20 cellular contexts compared by ENCODE assay signal in the genomic region with DNA sequence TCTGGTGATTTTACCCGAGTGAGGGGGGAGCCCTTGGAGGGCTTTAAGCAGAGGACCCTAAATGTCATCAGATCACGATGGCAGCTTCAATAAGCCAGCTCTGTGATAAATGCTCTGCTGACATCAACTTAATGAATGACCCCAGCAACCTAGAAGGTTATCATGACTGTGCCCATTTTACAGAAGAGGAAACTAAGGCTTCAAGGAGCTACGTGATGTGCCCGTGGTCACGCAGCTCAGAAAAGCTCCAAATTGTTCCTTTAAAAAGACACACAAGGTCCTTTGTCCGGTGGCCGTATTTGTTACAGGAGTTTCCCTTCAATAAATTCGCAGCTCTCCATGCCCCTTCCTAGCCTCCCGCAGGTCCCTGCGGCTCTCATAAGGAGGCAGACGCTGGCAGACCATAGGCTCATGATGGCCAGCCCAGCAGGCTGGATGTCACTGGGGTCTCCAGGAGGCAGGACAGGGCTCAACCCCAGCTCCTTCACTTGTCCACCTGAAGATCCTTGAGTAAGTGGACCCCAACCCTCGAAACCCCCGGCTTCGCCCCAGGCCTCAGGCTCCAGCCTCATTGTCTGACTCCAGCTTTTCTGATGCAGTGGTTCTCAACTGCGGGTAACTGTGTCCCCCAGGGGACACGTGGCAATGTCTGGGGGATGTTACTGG.
A peak's percentile ranks its signal among the peaks of the same experiment; 100 is the strongest.
DNase-seq lines count a peak whose midpoint lies in the region; ATAC-seq, FAIRE-seq and TF ChIP-seq lines count a peak whose summit lies in the region.
"Had no signal": no experiment of that assay in that cellular context is flagged by ENCODE, and none has a peak within 500 bp of the region (broad histone marks: within the 10 kb centered on the region; RNA-seq: fewer than 3 reads in every experiment).

No MANE protein-coding gene starts in this region.

- POLR2A ChIA-PET in K562 (lab: Yijun Ruan, JAX), result no interaction called here

- no peak overlapping the region for H2BK5ac ChIP-seq in neuronal stem cell (ENCODE audit: low read length)

- peak overlapping the region; percentile 6 for H2BK120ac ChIP-seq in neuronal stem cell (ENCODE audit: low read depth, low read length)

- no peaks in the 10 kb centered on the region for H4K20me1 ChIP-seq in K562 (replicated peaks; ENCODE audit: control insufficient read depth, insufficient read depth, low read length)

- H3K4ac ChIP-seq in neuronal stem cell (ENCODE audit: low read length), result no peak overlapping the region

- H3K4me2 ChIP-seq in K562 (ENCODE audit: insufficient read depth, low read length) (no peak overlapping the region), neuronal stem cell (ENCODE audit: insufficient read depth, low read length, poor library complexity, severe bottlenecking) (no peak overlapping the region)
- H3K4me2 ChIP-seq: A549, GM23338 had no signal

- H3K27ac ChIP-seq in cardiac muscle cell (peak overlapping the region; percentile 98), K562 (ENCODE audit: extremely low read depth, low read depth, low read length) (no peak overlapping the region), neuronal stem cell (replicated peaks; ENCODE audit: low read length) (no peak overlapping the region)
- H3K27ac ChIP-seq: 22Rv1, A549, C4-2B had no signal

- H3K4me3 Mint-ChIP-seq in activated CD4-positive, alpha-beta T cell treated with anti-CD3 and anti-CD28 coated beads, Interleukin-2, amount 10 ng/mL, durations not matched to agents 24 days and 14 days, result no peak overlapping the region
- H3K4me3 Mint-ChIP-seq: CD4-positive, alpha-beta T cell had no signal

- H3K4me1 Mint-ChIP-seq in activated CD4-positive, alpha-beta T cell treated with anti-CD3 and anti-CD28 coated beads, Interleukin-2, amount 10 ng/mL, durations not matched to agents 24 days and 14 days, result no peaks in the 10 kb centered on the region

- H3K9ac ChIP-seq in K562 (ENCODE audit: insufficient read depth in 1 of 2, low read depth in 2 of 2, low read length in 2 of 2) (no peak overlapping the region), neuronal stem cell (ENCODE audit: low read depth, low read length, poor library complexity) (no peak overlapping the region)

- TF ChIP-seq CTCF in cardiac muscle cell (IDR thresholded peaks at IDR 0.05; ENCODE audit: low read depth, low read length) (no peak), K562 (IDR thresholded peaks at IDR 0.05 in 2 of 3, conservative IDR thresholded peaks at IDR 0.05 in 1 of 3; ENCODE audit: insufficient read depth in 2 of 3, low read depth in 1 of 3, low read length in 3 of 3) (no peak)

- TF ChIP-seq RAD21 in K562 (CRISPR knock-in tag; conservative IDR thresholded peaks at IDR 0.05 in 1 of 2, IDR thresholded peaks at IDR 0.05 in 1 of 2), result no peak

- H2AFZ ChIP-seq in K562 (ENCODE audit: low read depth, low read length), result no peak overlapping the region
- no peak overlapping the region for H2AFZ ChIP-seq in neuronal stem cell (ENCODE audit: low read length)
- H2AFZ ChIP-seq: GM23338 had no signal

- H3K18ac ChIP-seq in neuronal stem cell (ENCODE audit: low read length), result peak overlapping the region; percentile 50

- intact Hi-C loops in cardiac septum (cut with DNase I), result loop anchor here (10.0 kb wide), 1 partner anchor 285 kb away; no protein-coding TSS in a partner anchor
- intact Hi-C loops in K562 (cut with micrococcal nuclease), result no loop called here
- intact Hi-C loops in activated CD4-positive, alpha-beta T cell treated with anti-CD3 and anti-CD28 coated beads, Interleukin-2, amount 10 ng/mL, durations not matched to agents 24 days and 14 days (cut with micrococcal nuclease), result no loop called here

- H3K4me1 ChIP-seq in cardiac muscle cell (ENCODE audit: low read depth) (peaks cover 62% of the 10 kb centered on the region), K562 (replicated peaks in 1 of 2; ENCODE audit: control insufficient read depth in 2 of 2, insufficient read depth in 2 of 2, low read length in 2 of 2) (no peaks in the 10 kb centered on the region), neuronal stem cell (ENCODE audit: control insufficient read depth in 2 of 2, insufficient read depth in 1 of 2, low read depth in 1 of 2, low read length in 2 of 2) (peaks cover 0 to 6% of the 10 kb centered on the region in 2 donors)
- H3K4me1 ChIP-seq: A549, Caco-2 had no signal

- peaks cover 2% of the 10 kb centered on the region for H3K27me3 Mint-ChIP-seq in activated CD4-positive, alpha-beta T cell treated with anti-CD3 and anti-CD28 coated beads, Interleukin-2, amount 10 ng/mL, durations not matched to agents 24 days and 14 days

- no TSS peak for BruUV-seq in K562 (replicated peaks; lab: Mats Ljungman, UMichigan)

- H3K36me3 Mint-ChIP-seq in activated CD4-positive, alpha-beta T cell treated with anti-CD3 and anti-CD28 coated beads, Interleukin-2, amount 10 ng/mL, durations not matched to agents 24 days and 14 days (ENCODE audit: low read depth), result no peaks in the 10 kb centered on the region

- DNase-seq in cardiac muscle cell (ENCODE audit: low read depth in 1 of 2, low spot score in 1 of 2) (no peak), cardiac septum (ENCODE audit: low spot score) (no peak), H7 (peak; percentile 5), K562 (ENCODE audit: extremely low read depth in 1 of 4, low spot score in 3 of 4) (no peak), neuronal stem cell (ENCODE audit: low spot score) (no peak)
- no peak for DNase-seq in activated CD4-positive, alpha-beta T cell treated with anti-CD3 and anti-CD28 coated beads, Interleukin-2, amount 10 ng/mL, durations not matched to agents 24 days and 14 days
- DNase-seq: AML-193; Caco-2; CD4-positive, alpha-beta T cell; H9 had no signal

- FAIRE-seq in K562 (lab: Jason Lieb, UNC), result no peak
- FAIRE-seq: A549, D721Med, G401.6, GM12891, GM19239 had no signal

- no peaks in the 10 kb centered on the region for H3K36me3 ChIP-seq in cardiac muscle cell
- H3K36me3 ChIP-seq in H7 (replicated peaks; ENCODE audit: control insufficient read depth, insufficient read depth, low read length), result no peaks in the 10 kb centered on the region
- no peaks in the 10 kb centered on the region for H3K36me3 ChIP-seq in K562 (ENCODE audit: control insufficient read depth, insufficient read depth, low read length)
- H3K36me3 ChIP-seq in neuronal stem cell (replicated peaks in 1 of 2; ENCODE audit: control insufficient read depth in 2 of 2, insufficient read depth in 2 of 2, low read length in 2 of 2), result no peaks in the 10 kb centered on the region

- WGBS in K562 (ENCODE audit: insufficient coverage, low coverage, missing lambda C conversion rate), result 3% methylated on average over 14 of the region's 16 CpGs
- no CpG with 5 or more reads among the region's 16 CpGs for WGBS in neuronal stem cell (ENCODE audit: extremely low coverage in 2 of 2, insufficient read length in 2 of 2, insufficient replicate concordance in 1 of 2), 2 donors

- no peak for TF ChIP-seq POLR2A in K562 (conservative IDR thresholded peaks at IDR 0.05)

- H3K4me3 ChIP-seq in cardiac muscle cell (no peak overlapping the region), H7 (ENCODE audit: insufficient read depth, low read depth, low read length) (no peak overlapping the region), K562 (no peak overlapping the region), neuronal stem cell (ENCODE audit: low read length in 2 of 2) (no peak overlapping the region)
- H3K4me3 ChIP-seq: A549, GM23338 had no signal

- no peaks in the 10 kb centered on the region for H3K9me1 ChIP-seq in K562 (ENCODE audit: control insufficient read depth, insufficient read depth, low read length)

- no peak overlapping the region for H4K8ac ChIP-seq in neuronal stem cell (ENCODE audit: low read depth, low read length)

- no peak overlapping the region for H3K23ac ChIP-seq in neuronal stem cell (ENCODE audit: low read depth, low read length, poor library complexity)

- ATAC-seq in K562 (no peak), GM19455 (IDR thresholded peaks at IDR 0.05; ENCODE audit: unreplicated experiment) (no peak)
- ATAC-seq in activated CD4-positive, CD25-positive, alpha-beta regulatory T cell treated with anti-CD3 and anti-CD28 coated beads, Interleukin-2, amount 50 U/mL, for 24 hours, result no peak
- ATAC-seq: A549 had no signal

- peak overlapping the region; percentile 10 for H3K14ac ChIP-seq in neuronal stem cell (ENCODE audit: low read length)

- H2BK15ac ChIP-seq in neuronal stem cell (ENCODE audit: low read length), result no peak overlapping the region

- no peaks in the 10 kb centered on the region for H3K9me3 Mint-ChIP-seq in activated CD4-positive, alpha-beta T cell treated with anti-CD3 and anti-CD28 coated beads, Interleukin-2, amount 10 ng/mL, durations not matched to agents 24 days and 14 days

- no peak for TF ChIP-seq EP300 in K562 (IDR thresholded peaks at IDR 0.05; ENCODE audit: low read length)

- H3K27me3 ChIP-seq in cardiac muscle cell (no peaks in the 10 kb centered on the region), H7 (ENCODE audit: control insufficient read depth, insufficient read depth, low read length) (no peaks in the 10 kb centered on the region), K562 (ENCODE audit: control insufficient read depth in 2 of 2, insufficient read depth in 2 of 2, low read length in 2 of 2) (peaks cover 10 to 67% of the 10 kb centered on the region in 2 experiments; a peak in 4 of 5 replicates), neuronal stem cell (ENCODE audit: control insufficient read depth in 3 of 3, insufficient read depth in 3 of 3, low read depth in 1 of 3, low read length in 3 of 3) (no peaks in the 10 kb centered on the region)

- no peaks in the 10 kb centered on the region for H3K9me3 ChIP-seq in cardiac muscle cell (ENCODE audit: low read depth)
- no peaks in the 10 kb centered on the region for H3K9me3 ChIP-seq in K562 (replicated peaks; ENCODE audit: control insufficient read depth, insufficient read depth, low read depth, low read length)
- peaks cover 0 to 2% of the 10 kb centered on the region in 2 donors for H3K9me3 ChIP-seq in neuronal stem cell (replicated peaks in 1 of 2; ENCODE audit: control insufficient read depth in 2 of 2, insufficient read depth in 1 of 2, low read depth in 1 of 2, low read length in 2 of 2)
- H3K9me3 ChIP-seq: Caco-2 had no signal

- no peaks in the 10 kb centered on the region for H3K79me1 ChIP-seq in neuronal stem cell (ENCODE audit: low read depth, low read length)

- peak overlapping the region; percentile 52 for H2BK12ac ChIP-seq in neuronal stem cell (ENCODE audit: low read length)

- in situ Hi-C loops in K562 (cut with MboI), result no loop called here

- H2AK5ac ChIP-seq in neuronal stem cell (ENCODE audit: low read depth, low read length), result peak overlapping the region; percentile 27

- H4K91ac ChIP-seq in neuronal stem cell (ENCODE audit: low read depth, low read length, poor library complexity), result no peak overlapping the region

- no peak overlapping the region for H3K27ac Mint-ChIP-seq in activated CD4-positive, alpha-beta T cell treated with anti-CD3 and anti-CD28 coated beads, Interleukin-2, amount 10 ng/mL, durations not matched to agents 24 days and 14 days
- H3K27ac Mint-ChIP-seq: CD4-positive, alpha-beta T cell; GM23338 had no signal

- CTCF ChIA-PET in K562 (lab: Yijun Ruan, JAX; ENCODE audit: low intra/inter-chr PET ratio), result no interaction called here

- no peaks in the 10 kb centered on the region for H3K79me2 ChIP-seq in K562 (ENCODE audit: control insufficient read depth, insufficient read depth, low read length)
